ENCODE assay signal across 28 cellular contexts in the genomic region with DNA sequence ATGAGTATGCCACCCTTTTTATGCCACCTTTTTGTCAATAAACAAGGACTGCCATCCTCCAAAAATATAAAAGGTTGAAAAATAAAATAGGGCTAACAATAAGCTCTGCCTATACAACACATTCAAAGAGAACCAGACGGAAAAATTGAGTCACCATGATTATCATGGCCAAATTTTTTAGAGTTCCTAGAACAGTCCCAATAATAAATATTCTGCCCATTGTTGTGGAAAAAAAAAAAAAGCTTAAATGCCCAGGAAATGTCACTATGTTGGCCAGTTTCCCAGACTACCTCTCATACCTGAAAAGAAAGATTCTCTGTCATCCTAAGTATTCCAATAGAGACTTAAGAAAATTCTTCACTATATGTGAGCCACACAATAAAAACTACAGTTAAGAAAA.
"Had no signal": no experiment of that assay in that cellular context is flagged by ENCODE, and none has a peak within 500 bp of the region (broad histone marks: within the 10 kb centered on the region; RNA-seq: fewer than 3 reads in every experiment).

No MANE protein-coding gene starts in this region.

- H3K9me3 ChIP-seq: left lung, lower lobe of right lung, neutrophil, right atrium auricular region, testis, thyroid gland, transverse colon, upper lobe of left lung had no signal

- DNase-seq: hypothalamus; immature natural killer cell; kidney; left colon; left lung; lower lobe of right lung; mammary epithelial cell; mesenchymal stem cell; naive B cell; natural killer cell; nephron progenitor cell; occipital lobe; right lobe of liver; stimulated activated CD4-positive, alpha-beta T cell treated with anti-CD3 and anti-CD28 coated beads, Interleukin-1b, Interleukin-23, amount 100 ng/mL, for 48 hours; stimulated activated CD4-positive, alpha-beta T cell treated with anti-CD3 and anti-CD28 coated beads, Interleukin-2, amount 100 ng/mL, for 48 hours; stimulated activated naive B cell treated with anti-CD40 and anti-IgM and Interleukin-4, amounts not matched to agents 10 μg/mL and 1 μg/mL and 100 μg/mL, for 72 hours; stimulated activated naive CD8-positive, alpha-beta T cell treated with anti-CD3 and anti-CD28 coated beads, Interleukin-15, Interleukin-2, amounts not matched to agents 100 U/mL and 50 U/mL, for 24 hours; stomach; testis; thyroid gland; transverse colon; upper lobe of left lung had no signal

- H3K36me3 Mint-ChIP-seq: immature natural killer cell; natural killer cell; neural progenitor cell; stimulated activated naive B cell treated with anti-CD40 and anti-IgM and Interleukin-4, amounts not matched to agents 10 μg/mL and 1 μg/mL and 100 μg/mL, for 72 hours had no signal

- FAIRE-seq: islet of Langerhans, kidney had no signal

- H3K4me3 Mint-ChIP-seq: immature natural killer cell; naive B cell; natural killer cell; nephron progenitor cell; neural progenitor cell; stimulated activated naive B cell treated with anti-CD40 and anti-IgM and Interleukin-4, amounts not matched to agents 10 μg/mL and 1 μg/mL and 100 μg/mL, for 72 hours had no signal

- H3K36me3 ChIP-seq: left lung, lower lobe of right lung, neural progenitor cell, neutrophil, right atrium auricular region, right lobe of liver, stomach, thyroid gland, transverse colon, upper lobe of left lung had no signal

- H2AFZ ChIP-seq: neural progenitor cell had no signal

- ATAC-seq: left colon; left lung; lower lobe of right lung; natural killer cell; right lobe of liver; stimulated activated naive B cell treated with anti-CD40 and anti-IgM and Interleukin-4, amounts not matched to agents 10 μg/mL and 1 μg/mL and 100 μg/mL, for 72 hours; stimulated activated naive CD8-positive, alpha-beta T cell treated with anti-CD3 and anti-CD28 coated beads, Interleukin-15, Interleukin-2, amounts not matched to agents 100 U/mL and 50 U/mL, for 24 hours had no signal

- H3K27ac Mint-ChIP-seq: immature natural killer cell; naive B cell; natural killer cell; nephron progenitor cell; neural progenitor cell; progenitor cell of endocrine pancreas; stimulated activated naive B cell treated with anti-CD40 and anti-IgM and Interleukin-4, amounts not matched to agents 10 μg/mL and 1 μg/mL and 100 μg/mL, for 72 hours had no signal

- H3K4me3 ChIP-seq: left lung, lower lobe of right lung, neural progenitor cell, right atrium auricular region, right lobe of liver, smooth muscle cell, stomach, testis, thyroid gland, transverse colon, upper lobe of left lung had no signal

- H3K27me3 ChIP-seq: left lung, neural progenitor cell, neutrophil, right atrium auricular region, right lobe of liver, stomach, testis, thyroid gland, transverse colon, upper lobe of left lung had no signal

- H3K4me1 ChIP-seq: left lung, lower lobe of right lung, neural progenitor cell, right atrium auricular region, right lobe of liver, stomach, testis, thyroid gland, transverse colon, upper lobe of left lung had no signal

- H3K27ac ChIP-seq: left lung, lower lobe of right lung, neural progenitor cell, neutrophil, right atrium auricular region, right lobe of liver, stomach, testis, thyroid gland, transverse colon, upper lobe of left lung had no signal

- H3K4me2 ChIP-seq: neural progenitor cell, smooth muscle cell had no signal

- H3K4me1 Mint-ChIP-seq: immature natural killer cell; naive B cell; natural killer cell; nephron progenitor cell; neural progenitor cell; stimulated activated naive B cell treated with anti-CD40 and anti-IgM and Interleukin-4, amounts not matched to agents 10 μg/mL and 1 μg/mL and 100 μg/mL, for 72 hours had no signal

- H3K9ac ChIP-seq: neural progenitor cell had no signal
